Comparison of ENCODE assay signal across 13 cellular contexts in genomic region chr7:2838873-2839578, GRCh38. TPM values are rescaled to one million over a fixed set of nuclear protein-coding genes. Genes with fewer than 3 reads are reported as not detected.
DNase-seq lines count a peak whose midpoint lies in the region; ATAC-seq, FAIRE-seq and TF ChIP-seq lines count a peak whose summit lies in the region.
"Had no signal": no experiment of that assay in that cellular context is flagged by ENCODE, and none has a peak within 500 bp of the region (broad histone marks: within the 10 kb centered on the region; RNA-seq: fewer than 3 reads in every experiment).

No MANE protein-coding gene starts in this region.

- TF ChIP-seq CTCF in keratinocyte (optimal IDR thresholded peaks at IDR 0.05 in 1 of 3, IDR thresholded peaks at IDR 0.05 in 1 of 3, conservative IDR thresholded peaks at IDR 0.05 in 1 of 3; ENCODE audit: extremely low read depth in 1 of 3, insufficient read depth in 2 of 3, low read length in 3 of 3) (no peak), adrenal gland (IDR thresholded peaks at IDR 0.05) (no peak)

- peak overlapping the region; percentile 37 to 87 (median 54) for H3K4me3 Mint-ChIP-seq in IgD-negative memory B cell
- H3K4me3 Mint-ChIP-seq in T-helper 2 cell treated with Interferon-gamma antibody and Interleukin-4, amounts not matched to agents 5 μg/mL and 100 μg/mL, for 36 hours = no peak overlapping the region
- H3K4me3 Mint-ChIP-seq: mesothelial cell of epicardium had no signal

- ATAC-seq in GM18861 (IDR thresholded peaks at IDR 0.05; ENCODE audit: unreplicated experiment) (peak; percentile 75), GM21619 (IDR thresholded peaks at IDR 0.05; ENCODE audit: unreplicated experiment) (peak; percentile 57)
- ATAC-seq: HCT116 had no signal

- no peaks in the 10 kb centered on the region for H3K27me3 ChIP-seq in keratinocyte (ENCODE audit: control insufficient read depth, extremely low read depth, insufficient read depth, low read length)
- no peaks in the 10 kb centered on the region for H3K27me3 ChIP-seq in adrenal gland
- H3K27me3 ChIP-seq: brain microvascular endothelial cell, SJSA1 had no signal

- peak overlapping the region; percentile 22 to 97 (median 49) for H3K27ac Mint-ChIP-seq in IgD-negative memory B cell
- H3K27ac Mint-ChIP-seq in T-helper 2 cell treated with Interferon-gamma antibody and Interleukin-4, amounts not matched to agents 5 μg/mL and 100 μg/mL, for 36 hours = no peak overlapping the region
- H3K27ac Mint-ChIP-seq: mesothelial cell of epicardium had no signal

- H3K27me3 Mint-ChIP-seq in IgD-negative memory B cell = no peaks in the 10 kb centered on the region
- H3K27me3 Mint-ChIP-seq in T-helper 2 cell treated with Interferon-gamma antibody and Interleukin-4, amounts not matched to agents 5 μg/mL and 100 μg/mL, for 36 hours (ENCODE audit: low read depth) = no peaks in the 10 kb centered on the region

- H2AFZ ChIP-seq in keratinocyte (ENCODE audit: control insufficient read depth, low read length) = no peak overlapping the region

- peaks cover 89% of the 10 kb centered on the region for H3K79me2 ChIP-seq in keratinocyte (ENCODE audit: control insufficient read depth, insufficient read depth, low read length)

- H3K9me3 ChIP-seq in keratinocyte (ENCODE audit: control insufficient read depth, low read depth, low read length) (no peaks in the 10 kb centered on the region), adrenal gland (replicated peaks in 1 of 3) (no peaks in the 10 kb centered on the region)
- H3K9me3 ChIP-seq: SJSA1, thoracic aorta had no signal

- 80 to 87% (median 86%) methylated on average over 13 of the region's 13 CpGs for WGBS in adrenal gland, 4 donors

- peaks cover 2% of the 10 kb centered on the region for H4K20me1 ChIP-seq in keratinocyte (ENCODE audit: control insufficient read depth, extremely low read depth, insufficient read depth, low read length)

- peak overlapping the region; percentile 6 for H3K4me2 ChIP-seq in keratinocyte (ENCODE audit: control insufficient read depth, extremely low read depth, insufficient read depth, low read depth, low read length)

- FAIRE-seq in keratinocyte (lab: Jason Lieb, UNC) = no peak

- DNase-seq in keratinocyte (ENCODE audit: low read depth, low spot score) (no peak), adrenal gland (no peak), NCI-H1694 (lab: John Stamatoyannopoulos, UW) (no peak)
- DNase-seq in T-helper 2 cell treated with Interferon-gamma antibody and Interleukin-4, amounts not matched to agents 5 μg/mL and 100 μg/mL, for 36 hours (ENCODE audit: low spot score) = no peak
- DNase-seq: brain microvascular endothelial cell, foreskin fibroblast had no signal

- H3K4me1 ChIP-seq in keratinocyte (ENCODE audit: control insufficient read depth, extremely low read depth, insufficient read depth, low read length) = peaks cover 11% of the 10 kb centered on the region
- peaks cover 11 to 45% of the 10 kb centered on the region in 2 donors for H3K4me1 ChIP-seq in adrenal gland (replicated peaks in 1 of 2)

- dilution Hi-C loops in keratinocyte (cut with MboI; ENCODE audit: extremely low pct_ligation_motif_present, low sequenced_read_pairs) = no loop called here

- peaks cover 33 to 65% (median 59%) of the 10 kb centered on the region in 3 donors for H3K4me1 Mint-ChIP-seq in IgD-negative memory B cell
- H3K4me1 Mint-ChIP-seq in T-helper 2 cell treated with Interferon-gamma antibody and Interleukin-4, amounts not matched to agents 5 μg/mL and 100 μg/mL, for 36 hours (ENCODE audit: low read depth) = peaks cover 33% of the 10 kb centered on the region

- intact Hi-C loops in adrenal gland (cut with DNase I) = loop anchor here in 1 of 2 donors (10.0 kb wide), 1 partner anchor 84 kb away; no protein-coding TSS in a partner anchor

- no peak overlapping the region for H3K9ac ChIP-seq in keratinocyte (ENCODE audit: control insufficient read depth, extremely low read depth, insufficient read depth, low read length)

- H3K4me3 ChIP-seq in keratinocyte (ENCODE audit: control insufficient read depth in 2 of 3, extremely low read depth in 1 of 3, insufficient read depth in 2 of 3, low read depth in 1 of 3, low read length in 3 of 3) (no peak overlapping the region), adrenal gland (no peak overlapping the region)
- H3K4me3 ChIP-seq: SJSA1, thoracic aorta had no signal

- H3K27ac ChIP-seq in keratinocyte (ENCODE audit: control insufficient read depth, insufficient read depth, low read length) (no peak overlapping the region), adrenal gland (no peak overlapping the region)
- H3K27ac ChIP-seq: brain microvascular endothelial cell, SJSA1, thoracic aorta had no signal

- peaks cover 13% of the 10 kb centered on the region for H3K36me3 Mint-ChIP-seq in IgD-negative memory B cell
- H3K36me3 Mint-ChIP-seq in T-helper 2 cell treated with Interferon-gamma antibody and Interleukin-4, amounts not matched to agents 5 μg/mL and 100 μg/mL, for 36 hours (ENCODE audit: low read depth) = peaks cover 29% of the 10 kb centered on the region

- H3K36me3 ChIP-seq in keratinocyte (ENCODE audit: control insufficient read depth in 2 of 2, extremely low read depth in 1 of 2, insufficient read depth in 2 of 2, low read length in 2 of 2) (peaks cover 7 to 14% of the 10 kb centered on the region in 2 experiments), adrenal gland (replicated peaks in 1 of 2) (no peaks in the 10 kb centered on the region)
- H3K36me3 ChIP-seq: thoracic aorta had no signal

- no peak for TF ChIP-seq POLR2A in adrenal gland (IDR thresholded peaks at IDR 0.05)

- H3K9me1 ChIP-seq in keratinocyte (ENCODE audit: control insufficient read depth, extremely low read depth, insufficient read depth, low read length) = no peaks in the 10 kb centered on the region

- no peaks in the 10 kb centered on the region for H3K9me3 Mint-ChIP-seq in IgD-negative memory B cell
- no peaks in the 10 kb centered on the region for H3K9me3 Mint-ChIP-seq in T-helper 2 cell treated with Interferon-gamma antibody and Interleukin-4, amounts not matched to agents 5 μg/mL and 100 μg/mL, for 36 hours

RNA-seq across cellular contexts. Expression of gene GNA12, which starts 5.1 kb away (rescaled TPM):
- polyA plus RNA-seq in IgD-negative memory B cell (16.4 TPM), keratinocyte (35.5 to 67.5 TPM (median 42.1 TPM) in 3 replicates), adrenal gland (10 to 100 TPM in 2 of 3 donors, 1 to 10 TPM in 1; 8.2 to 30.9 (median 16.9) TPM)
- polyA plus RNA-seq in keratinocyte (2011; ENCODE audit: low read depth) = 3.5 TPM
- 52.4 and 61.2 TPM in 2 replicates for polyA plus RNA-seq in keratinocyte (2011; cell fraction: cytosol; rRNA removed)
- polyA plus RNA-seq in keratinocyte (2011; cell fraction: nucleus; rRNA removed) = 30.6 and 47.8 TPM in 2 replicates
- 12.7 and 39.9 TPM in 2 replicates for polyA plus RNA-seq in keratinocyte (2012; ENCODE audit: low replicate concordance)
- polyA minus RNA-seq in keratinocyte = 55.6 to 84.6 TPM (median 76.0 TPM) in 3 replicates
- 50.1 TPM for polyA minus RNA-seq in keratinocyte (2011; cell fraction: cytosol; rRNA and poly(A)+ RNA removed)
- 29.0 and 40.4 TPM in 2 replicates for polyA minus RNA-seq in keratinocyte (2011; cell fraction: nucleus; rRNA and poly(A)+ RNA removed)
- total RNA-seq in adrenal gland = 10 to 100 TPM; 34.1 to 65.1 (median 52.6) TPM
